In the genomic region with DNA sequence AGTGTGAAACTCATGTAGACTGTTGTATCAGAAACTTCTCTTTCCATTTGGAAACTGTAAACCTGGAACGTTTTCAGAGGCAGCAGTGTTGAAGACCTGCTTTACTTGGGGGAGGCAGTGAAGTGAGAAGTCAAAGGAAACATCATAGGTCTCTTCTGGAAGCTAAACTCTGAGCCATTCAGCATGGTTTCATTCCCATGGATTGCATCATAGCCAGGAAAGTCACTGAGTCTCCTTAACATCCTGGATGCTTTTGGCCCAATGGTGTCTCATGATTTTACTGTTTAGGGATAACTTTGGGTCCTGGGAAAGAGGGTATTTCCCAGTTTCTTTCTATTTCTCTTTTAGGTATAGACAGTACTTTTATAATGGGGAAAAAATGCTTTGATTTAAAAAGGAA, we compare ENCODE assay signal across 1 cellular context.
A peak's percentile ranks its signal among the peaks of the same experiment; 100 is the strongest.
TF ChIP-seq lines count a peak whose summit lies in the region.

No MANE protein-coding gene starts in this region.

TF ChIP-seq in H1, 55 proteins besides CTCF, POLR2A, EP300 and RAD21:
- peak; percentile 76 for TF ChIP-seq CEBPB (IDR thresholded peaks at IDR 0.05; ENCODE audit: low read depth, low read length)
- TF ChIP-seq, protein P1, sequence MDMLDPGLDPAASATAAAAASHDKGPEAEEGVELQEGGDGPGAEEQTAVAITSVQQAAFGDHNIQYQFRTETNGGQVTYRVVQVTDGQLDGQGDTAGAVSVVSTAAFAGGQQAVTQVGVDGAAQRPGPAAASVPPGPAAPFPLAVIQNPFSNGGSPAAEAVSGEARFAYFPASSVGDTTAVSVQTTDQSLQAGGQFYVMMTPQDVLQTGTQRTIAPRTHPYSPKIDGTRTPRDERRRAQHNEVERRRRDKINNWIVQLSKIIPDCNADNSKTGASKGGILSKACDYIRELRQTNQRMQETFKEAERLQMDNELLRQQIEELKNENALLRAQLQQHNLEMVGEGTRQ (IDR thresholded peaks at IDR 0.05; ENCODE audit: low read length): no peak
